Comparison of ENCODE assay signal across 8 cellular contexts in the genomic region with DNA sequence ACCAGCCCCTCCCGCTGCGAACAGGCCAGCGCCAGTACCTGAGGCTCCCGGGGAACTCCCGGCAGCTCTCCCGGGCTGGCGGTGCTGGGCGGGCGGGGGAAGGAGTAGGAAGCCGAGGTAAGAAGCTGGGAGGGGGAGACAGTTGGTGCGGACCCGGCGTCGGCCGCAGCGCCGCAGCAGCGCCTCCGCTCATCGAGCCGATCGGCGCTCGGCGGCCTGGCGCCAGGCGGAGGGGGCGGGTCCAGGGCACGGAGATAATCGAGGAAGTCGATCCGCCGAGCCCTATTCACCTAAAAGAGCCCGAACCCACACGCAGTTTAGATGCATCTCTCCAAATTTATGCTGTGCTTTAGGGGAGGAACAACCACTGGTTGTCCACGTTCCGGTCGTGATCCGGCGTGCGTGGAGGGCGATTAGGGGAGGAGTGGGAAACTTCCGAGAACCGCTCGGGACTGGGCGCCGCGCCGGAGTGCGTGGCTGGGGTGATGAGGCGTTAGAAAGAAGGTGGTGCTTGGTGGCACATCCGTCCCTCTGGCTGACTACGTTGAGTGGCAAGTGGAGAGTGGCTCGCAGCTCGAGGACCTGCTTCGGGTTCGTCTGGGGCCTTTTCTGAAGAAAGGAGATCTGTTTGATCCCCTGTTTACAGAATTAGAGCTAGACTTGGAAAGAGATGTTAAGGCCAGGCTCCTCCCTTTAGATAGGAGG. TPM values are rescaled to one million over a fixed set of nuclear protein-coding genes. Genes with fewer than 3 reads are reported as not detected.
DNase-seq lines count a peak whose midpoint lies in the region; ATAC-seq and TF ChIP-seq lines count a peak whose summit lies in the region.

A gene with protein sequence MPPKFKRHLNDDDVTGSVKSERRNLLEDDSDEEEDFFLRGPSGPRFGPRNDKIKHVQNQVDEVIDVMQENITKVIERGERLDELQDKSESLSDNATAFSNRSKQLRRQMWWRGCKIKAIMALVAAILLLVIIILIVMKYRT (minus strand): TSS at position 194 of the 705 bp plus-strand sequence. CDS start 3,651 bp downstream, outside the sequence.

- H3K4me1 Mint-ChIP-seq in natural killer cell treated with Interleukin-12 subunit alpha and Interleukin-12 subunit beta and Interleukin-15 and Interleukin-18, amount 100 ng/mL, for 72 hours (ENCODE audit: low read depth in 2 of 2), result peaks cover 46 to 52% of the 10 kb centered on the region in 2 donors

- peaks cover 2% of the 10 kb centered on the region for H3K36me3 Mint-ChIP-seq in natural killer cell treated with Interleukin-12 subunit alpha and Interleukin-12 subunit beta and Interleukin-15 and Interleukin-18, amount 100 ng/mL, for 72 hours

- H3K4me3 Mint-ChIP-seq in natural killer cell treated with Interleukin-12 subunit alpha and Interleukin-12 subunit beta and Interleukin-15 and Interleukin-18, amount 100 ng/mL, for 72 hours, result peak within 1 kb of the TSS; percentile 97

- TF ChIP-seq CTCF in RWPE2 (IDR thresholded peaks at IDR 0.05; ENCODE audit: poor library complexity, severe bottlenecking), result no peak

- peaks cover 15% of the 10 kb centered on the region for H3K36me3 ChIP-seq in RWPE2 (ENCODE audit: low read depth)

- peak within 1 kb of the TSS; percentile 97 to 100 for H3K27ac Mint-ChIP-seq in natural killer cell treated with Interleukin-12 subunit alpha and Interleukin-12 subunit beta and Interleukin-15 and Interleukin-18, amount 100 ng/mL, for 72 hours

- H3K27ac ChIP-seq in RWPE2 (ENCODE audit: poor library complexity, severe bottlenecking), result peak within 1 kb of the TSS; percentile 86

- H3K4me1 ChIP-seq in RWPE2 (ENCODE audit: insufficient read depth, poor library complexity, severe bottlenecking), result peaks cover 24% of the 10 kb centered on the region

- H3K27me3 Mint-ChIP-seq in natural killer cell treated with Interleukin-12 subunit alpha and Interleukin-12 subunit beta and Interleukin-15 and Interleukin-18, amount 100 ng/mL, for 72 hours, result no peaks in the 10 kb centered on the region

- no peaks in the 10 kb centered on the region for H3K27me3 ChIP-seq in RWPE2 (ENCODE audit: insufficient read depth, poor library complexity, severe bottlenecking)

- peak within 1 kb of the TSS; percentile 81 for H3K4me3 ChIP-seq in RWPE2 (ENCODE audit: severe bottlenecking)

- H3K9me3 Mint-ChIP-seq in natural killer cell treated with Interleukin-12 subunit alpha and Interleukin-12 subunit beta and Interleukin-15 and Interleukin-18, amount 100 ng/mL, for 72 hours, result no peaks in the 10 kb centered on the region

- DNase-seq in ELF-1 (ENCODE audit: low read depth, low spot score), result peak; percentile 94
- peak; percentile 90 for DNase-seq in GOT3 (lab: John Stamatoyannopoulos, UW)
- peak; percentile 83 for DNase-seq in LHCN-M2 (ENCODE audit: low read depth)
- DNase-seq in RWPE2 (ENCODE audit: low spot score), result peak; percentile 70
- DNase-seq in activated effector memory CD4-positive, alpha-beta T cell treated with Interleukin-2 at 50 U/mL for 16 hours, result peak; percentile 83
- peak; percentile 75 for DNase-seq in fibroblast of peridontal ligament (ENCODE audit: extremely low read depth)
- peak; percentile 90 for DNase-seq in natural killer cell treated with Interleukin-12 subunit alpha and Interleukin-12 subunit beta and Interleukin-15 and Interleukin-18, amount 100 ng/mL, for 72 hours (ENCODE audit: low spot score)
- peak; percentile 85 for DNase-seq in stimulated activated naive CD4-positive, alpha-beta T cell treated with Interleukin-2 at 50 U/mL for 16 hours (lab: John Stamatoyannopoulos, UW)

- no peaks in the 10 kb centered on the region for H3K9me3 ChIP-seq in RWPE2 (ENCODE audit: severe bottlenecking)

- peak; percentile 70 for ATAC-seq in RWPE2 (ENCODE audit: low read depth)
- ATAC-seq in natural killer cell treated with Interleukin-12 subunit alpha and Interleukin-12 subunit beta and Interleukin-15 and Interleukin-18, amount 100 ng/mL, for 72 hours, result peak; percentile 95

RNA-seq across cellular contexts. Expression of the gene that starts here (rescaled TPM):
- 6.4 and 7.2 TPM in 2 replicates for total RNA-seq in LHCN-M2 (2014; rRNA removed)
- polyA plus RNA-seq in LHCN-M2 (2012), result 5.0 TPM
- total RNA-seq in natural killer cell treated with Interleukin-12 subunit alpha and Interleukin-12 subunit beta and Interleukin-15 and Interleukin-18, amount 100 ng/mL, for 72 hours, result 10 to 100 TPM; 12.2 to 13.8 TPM

Comparison
In these comparisons a context has a peak if more than half of its experiments do, and no peak if none do; other contexts are left out.
1. Peak in every context shown above with its lines: DNase-seq, ATAC-seq, H3K4me3 ChIP-seq and H3K27ac ChIP-seq.